In the genomic region with DNA sequence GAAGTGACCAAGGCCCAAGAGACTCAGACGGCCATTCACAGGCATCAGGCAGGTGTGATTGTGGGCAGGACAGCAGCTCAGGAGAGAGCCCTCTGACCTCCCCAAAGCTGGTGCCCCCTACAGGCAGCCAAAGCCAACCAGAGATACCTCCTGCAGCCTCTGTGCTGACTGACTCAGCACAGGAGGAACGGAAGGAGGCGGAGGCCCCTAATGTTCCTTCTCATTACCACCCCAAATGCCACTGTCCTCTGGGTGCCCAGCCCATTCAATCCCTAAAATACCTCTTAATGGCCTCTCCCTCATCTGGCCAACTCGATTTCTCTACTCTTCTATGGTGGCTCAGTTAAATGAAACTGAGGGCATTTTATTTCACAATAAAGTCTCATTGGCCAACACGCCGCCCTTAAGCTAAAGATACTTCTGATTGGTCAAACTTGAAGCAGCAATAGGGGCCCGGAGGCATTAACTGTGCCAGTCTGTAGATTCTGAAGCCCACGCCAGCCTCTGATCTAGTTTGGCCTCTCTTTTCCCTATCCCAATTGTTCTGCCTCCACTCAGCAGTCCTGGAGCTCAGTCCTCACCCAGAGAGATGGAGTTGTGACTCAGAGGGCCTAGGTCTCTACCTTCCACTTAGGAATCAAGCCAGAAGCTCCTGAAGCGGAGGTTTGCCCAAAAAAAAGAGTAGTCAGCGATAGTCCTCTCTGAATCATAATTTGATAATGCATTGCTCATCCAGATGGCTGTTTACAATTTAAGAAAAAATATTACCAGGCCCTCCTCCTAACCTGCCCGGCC, we compare ENCODE assay signal across 8 cellular contexts. TPM values are rescaled to one million over a fixed set of nuclear protein-coding genes. Genes with fewer than 3 reads are reported as not detected.
DNase-seq lines count a peak whose midpoint lies in the region; ATAC-seq and TF ChIP-seq lines count a peak whose summit lies in the region.

No MANE protein-coding gene starts in this region.

- TF ChIP-seq CTCF in LNCaP clone FGC (IDR thresholded peaks at IDR 0.05; ENCODE audit: control insufficient read depth, extremely low read depth, insufficient read depth) (peak; percentile 61), esophagus muscularis mucosa (IDR thresholded peaks at IDR 0.05) (peak in 1 of 3 experiments; percentile 21), omental fat pad (IDR thresholded peaks at IDR 0.05) (peak in 1 of 3 donors; percentile 6)
- TF ChIP-seq CTCF in activated CD8-positive, alpha-beta T cell treated with anti-CD3 and anti-CD28 coated beads for 36 hours (IDR thresholded peaks at IDR 0.05), result peak; percentile 69

- H3K27me3 Mint-ChIP-seq in activated CD8-positive, alpha-beta T cell treated with anti-CD3 and anti-CD28 coated beads for 36 hours, result no peaks in the 10 kb centered on the region

- peaks cover 0 to 4% (median 0%) of the 10 kb centered on the region in 4 donors for H3K27me3 ChIP-seq in esophagus muscularis mucosa

- peak overlapping the region; percentile 94 to 98 (median 96) for H3K27ac ChIP-seq in esophagus muscularis mucosa (replicated peaks in 1 of 4)

- H3K4me1 Mint-ChIP-seq in activated CD8-positive, alpha-beta T cell treated with anti-CD3 and anti-CD28 coated beads for 36 hours (ENCODE audit: low read depth), result peaks cover 48% of the 10 kb centered on the region

- peak overlapping the region; percentile 89 for H3K27ac Mint-ChIP-seq in activated CD8-positive, alpha-beta T cell treated with anti-CD3 and anti-CD28 coated beads for 36 hours

- H3K4me1 ChIP-seq in esophagus muscularis mucosa, result peaks cover 68 to 71% (median 70%) of the 10 kb centered on the region in 4 donors

- CTCF ChIA-PET in activated CD8-positive, alpha-beta T cell treated with anti-CD3 and anti-CD28 coated beads for 36 hours (lab: Charles Lee), result interaction anchor here (0.7 to 4.6 kb wide), 16 partner anchors 9 to 536 kb away, joined by 3 to 44 read pairs (median 4); a partner anchor contains a TSS

- ATAC-seq in activated CD8-positive, alpha-beta T cell treated with anti-CD3 and anti-CD28 coated beads for 36 hours, result peak; percentile 65
- ATAC-seq in omental fat pad (ENCODE audit: low FRiP score) (peak; percentile 63), GM21423 (IDR thresholded peaks at IDR 0.05; ENCODE audit: unreplicated experiment) (no peak)

- intact Hi-C loops in activated CD8-positive, alpha-beta T cell treated with anti-CD3 and anti-CD28 coated beads for 36 hours (cut with micrococcal nuclease), result loop anchor here (2.0 kb wide), 1 partner anchor 21 kb away; a partner anchor contains a TSS
- intact Hi-C loops in esophagus muscularis mucosa (cut with DNase I), result loop anchor here (2.0 kb wide), 1 partner anchor 179 kb away; no protein-coding TSS in a partner anchor

- H3K4me3 ChIP-seq in LNCaP clone FGC (ENCODE audit: low read depth, low read length) (peak overlapping the region; percentile 74), esophagus muscularis mucosa (peak overlapping the region; percentile 82 to 88 (median 84))

- no peak for TF ChIP-seq POLR2A in esophagus muscularis mucosa (IDR thresholded peaks at IDR 0.05; ENCODE audit: low read depth)

- POLR2A ChIA-PET in activated CD8-positive, alpha-beta T cell treated with anti-CD3 and anti-CD28 coated beads for 36 hours (lab: Charles Lee), result interaction anchor here (1.0 to 16.8 kb wide), 11 partner anchors 9 to 600 kb away, joined by 4 to 204 read pairs (median 7); a partner anchor contains a TSS

- TF ChIP-seq EP300 in esophagus muscularis mucosa (IDR thresholded peaks at IDR 0.05), result no peak

- no peaks in the 10 kb centered on the region for H3K9me3 ChIP-seq in esophagus muscularis mucosa

- H3K36me3 ChIP-seq in esophagus muscularis mucosa, result peaks cover 4 to 44% (median 44%) of the 10 kb centered on the region in 4 donors

- 55% methylated on average over 10 of the region's 11 CpGs for WGBS in esophagus muscularis mucosa

- DNase-seq in DMS 273 (lab: John Stamatoyannopoulos, UW; ENCODE audit: unreplicated experiment) (peak; percentile 70), DMS 273 treated with DMSO at 0.1 percent for 48 hours (lab: John Stamatoyannopoulos, UW) (no peak), H4 (ENCODE audit: low spot score) (peak; percentile 64), LNCaP clone FGC (ENCODE audit: low read depth) (no peak), esophagus muscularis mucosa (ENCODE audit: extremely low spot score) (no peak), omental fat pad (ENCODE audit: low spot score) (no peak)
- DNase-seq in activated CD8-positive, alpha-beta T cell treated with anti-CD3 and anti-CD28 coated beads for 36 hours, result peak; percentile 82

- H3K9me3 Mint-ChIP-seq in activated CD8-positive, alpha-beta T cell treated with anti-CD3 and anti-CD28 coated beads for 36 hours, result no peaks in the 10 kb centered on the region

- H3K4me3 Mint-ChIP-seq in activated CD8-positive, alpha-beta T cell treated with anti-CD3 and anti-CD28 coated beads for 36 hours, result peak overlapping the region; percentile 83

- H3K36me3 Mint-ChIP-seq in activated CD8-positive, alpha-beta T cell treated with anti-CD3 and anti-CD28 coated beads for 36 hours (ENCODE audit: low read depth), result peaks cover 53% of the 10 kb centered on the region

RNA-seq across cellular contexts. Expression of a gene that starts 1.2 kb away (rescaled TPM):
- total RNA-seq in H4 (2014; rRNA removed; shearing (Covaris generic)), result 69.1 and 72.1 TPM in 2 replicates
- 10 to 100 TPM; 32.5 to 35.4 TPM for total RNA-seq in activated CD8-positive, alpha-beta T cell treated with anti-CD3 and anti-CD28 coated beads for 36 hours
- total RNA-seq in esophagus muscularis mucosa (10 to 100 TPM; 30.8 to 51.7 (median 40.2) TPM), omental fat pad (10 to 100 TPM; 24.6 to 50.8 (median 29.6) TPM)

RNA-seq across cellular contexts. Expression of a gene that starts 21.5 kb away (rescaled TPM):
- 18.6 and 27.3 TPM in 2 replicates for total RNA-seq in H4 (2014; rRNA removed; shearing (Covaris generic))
- 1 to 10 TPM; 6.2 to 7.6 TPM for total RNA-seq in activated CD8-positive, alpha-beta T cell treated with anti-CD3 and anti-CD28 coated beads for 36 hours
- total RNA-seq in esophagus muscularis mucosa, result 10 to 100 TPM; 13.0 to 21.2 (median 17.1) TPM
- total RNA-seq in omental fat pad, result 100 to 1,000 TPM in 1 of 4 donors, 10 to 100 TPM in 3; 25.9 to 106 (median 62.1) TPM

RNA-seq across cellular contexts. Expression of a gene that starts 42.0 kb away (rescaled TPM):
- total RNA-seq in H4 (2014; rRNA removed; shearing (Covaris generic)), result 2.8 and 3.6 TPM in 2 replicates
- total RNA-seq in activated CD8-positive, alpha-beta T cell treated with anti-CD3 and anti-CD28 coated beads for 36 hours, result 10 to 100 TPM; 12.9 to 13.1 TPM
- total RNA-seq in esophagus muscularis mucosa, result 10 to 100 TPM; 13.3 to 27.4 (median 20.4) TPM
- 10 to 100 TPM in 3 of 4 donors, 1 to 10 TPM in 1; 9.8 to 51.9 (median 10.3) TPM for total RNA-seq in omental fat pad

Comparison
In these comparisons a context has a peak if more than half of its experiments do, and no peak if none do; other contexts are left out.
1. DNase-seq: peak in DMS 273 (single experiment), H4 (single experiment) and activated CD8-positive, alpha-beta T cell treated with anti-CD3 and anti-CD28 coated beads for 36 hours (single experiment); none in DMS 273 treated with DMSO at 0.1 percent for 48 hours (single experiment), LNCaP clone FGC (single experiment), esophagus muscularis mucosa (single experiment) and omental fat pad (single experiment).